ENCODE assay signal across 8 cellular contexts in the genomic region with DNA sequence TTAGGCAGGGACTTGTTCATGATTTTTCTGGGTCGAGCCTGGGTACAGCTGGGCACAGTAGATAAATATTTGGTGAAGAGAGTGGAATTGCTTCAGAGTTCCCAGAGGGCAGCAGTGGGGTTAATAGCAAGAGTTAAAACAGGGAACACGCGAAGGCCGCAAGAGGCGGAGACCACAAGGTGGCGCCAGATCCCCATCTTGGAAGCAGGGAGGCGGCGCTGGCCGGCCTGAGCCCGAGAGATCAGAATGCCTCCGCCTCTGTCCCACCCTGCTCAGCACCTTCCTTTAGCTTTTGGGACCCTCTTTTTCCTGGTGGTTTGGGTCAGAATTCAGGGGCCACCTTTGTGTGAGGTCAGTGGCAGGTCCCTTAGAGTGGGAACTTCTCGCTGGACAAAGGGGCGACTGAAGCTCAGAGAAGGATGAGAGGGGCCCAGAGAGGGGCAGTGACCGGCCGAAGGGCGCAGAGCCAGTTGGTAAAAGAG. TPM values are rescaled to one million over a fixed set of nuclear protein-coding genes. Genes with fewer than 3 reads are reported as not detected.
DNase-seq lines count a peak whose midpoint lies in the region; ATAC-seq and TF ChIP-seq lines count a peak whose summit lies in the region.

No MANE protein-coding gene starts in this region.

- intact Hi-C loops in lower lobe of right lung (cut with DNase I), result loop anchor here (10.0 kb wide), 1 partner anchor 109 kb away; no protein-coding TSS in a partner anchor

- no peak overlapping the region for H2BK15ac ChIP-seq in H9 (ENCODE audit: low read depth, low read length)

- no peak overlapping the region for H2BK12ac ChIP-seq in H9 (ENCODE audit: insufficient read length, low read depth, low read length)

- H3K4ac ChIP-seq in H9 (ENCODE audit: low read depth, low read length), result no peak overlapping the region

- H3T11ph ChIP-seq in H9 (ENCODE audit: low read length), result no peak overlapping the region

- no peaks in the 10 kb centered on the region; a peak in 1 of 5 replicates for H3K9me3 Mint-ChIP-seq in H9

- H3K14ac ChIP-seq in H9 (ENCODE audit: insufficient read depth, low read length), result no peak overlapping the region

- no peak overlapping the region for H3K18ac ChIP-seq in H9 (ENCODE audit: insufficient read length, low read depth, low read length)

- DNase-seq in H9 (peak; percentile 93), NCI-H460 (ENCODE audit: extremely low read depth, low read depth) (peak; percentile 65), dedifferentiated amniotic fluid mesenchymal stem cell (ENCODE audit: extremely low spot score) (peak; percentile 79), lower lobe of right lung (peak; percentile 93)
- peak; percentile 78 to 80 for DNase-seq in activated CD4-positive, alpha-beta T cell treated with anti-CD3 and anti-CD28 coated beads, Interleukin-2, amount 50 U/mL, for 24 hours (ENCODE audit: low read depth in 1 of 2, low spot score in 1 of 2)
- DNase-seq in stimulated activated CD4-positive, alpha-beta T cell treated with anti-CD3 and anti-CD28 coated beads, TNF-alpha, amount 100 ng/mL, for 48 hours (ENCODE audit: low read depth in 3 of 3), result peak; percentile 63 to 87 (median 81)

- H3K9ac ChIP-seq in H9 (ENCODE audit: extremely low read depth, insufficient read length, low read length), result no peak overlapping the region

- no peak overlapping the region for H3K23ac ChIP-seq in H9 (ENCODE audit: insufficient read length, low read depth, low read length)

- H4K5ac ChIP-seq in H9 (ENCODE audit: insufficient read length, low read depth, low read length), result no peak overlapping the region

- H2BK120ac ChIP-seq in H9 (ENCODE audit: low read depth, low read length, poor library complexity, severe bottlenecking), result no peak overlapping the region

- no peak overlapping the region for H2BK20ac ChIP-seq in H9 (ENCODE audit: low read depth, low read length, poor library complexity, severe bottlenecking)

- H3K27me3 ChIP-seq in H9 (ENCODE audit: insufficient read depth, low read length), result no peaks in the 10 kb centered on the region
- no peaks in the 10 kb centered on the region for H3K27me3 ChIP-seq in lower lobe of right lung (ENCODE audit: low read depth)

- H3K27ac ChIP-seq in C4-2B (no peak overlapping the region), H9 (ENCODE audit: insufficient read length, low read depth, low read length) (no peak overlapping the region), lower lobe of right lung (no peak overlapping the region)

- H2AK5ac ChIP-seq in H9 (ENCODE audit: insufficient read length, low read length), result no peak overlapping the region

- no peak overlapping the region for H3K4me3 Mint-ChIP-seq in H9

- peaks cover 5% of the 10 kb centered on the region for H3K27me3 Mint-ChIP-seq in H9 (ENCODE audit: low read depth)

- ATAC-seq in lower lobe of right lung (peak; percentile 86 to 89), GM18511 (IDR thresholded peaks at IDR 0.05; ENCODE audit: unreplicated experiment) (no peak)

- no peak overlapping the region for H2BK5ac ChIP-seq in H9 (ENCODE audit: insufficient read length, low read length)

- H3K4me1 Mint-ChIP-seq in H9, result peaks cover 25 to 35% of the 10 kb centered on the region in 2 experiments

- no peak overlapping the region for H2AFZ ChIP-seq in H9 (ENCODE audit: low read length)

- no peak overlapping the region for H4K8ac ChIP-seq in H9 (replicated peaks; ENCODE audit: insufficient read length, low read depth, low read length)

- no peaks in the 10 kb centered on the region for H4K20me1 ChIP-seq in H9 (ENCODE audit: control insufficient read depth, insufficient read depth, insufficient read length)

- no peaks in the 10 kb centered on the region for H3K23me2 ChIP-seq in H9 (ENCODE audit: insufficient read length, low read depth, low read length, poor library complexity, severe bottlenecking)

- H3K4me2 ChIP-seq in H9 (ENCODE audit: insufficient read depth, insufficient read length, low read length), result no peak overlapping the region

- no peak overlapping the region for H4K91ac ChIP-seq in H9 (ENCODE audit: insufficient read length, low read depth, low read length)

- TF ChIP-seq CTCF in C4-2B (conservative IDR thresholded peaks at IDR 0.05) (peak; percentile 85), H9 (conservative IDR thresholded peaks at IDR 0.05) (peak; percentile 98), lower lobe of right lung (IDR thresholded peaks at IDR 0.05) (peak; percentile 95)

- H3K36me3 ChIP-seq in lower lobe of right lung, result no peaks in the 10 kb centered on the region

- no peaks in the 10 kb centered on the region for H3K9me3 ChIP-seq in H9 (ENCODE audit: control insufficient read depth, low read depth, low read length)
- H3K9me3 ChIP-seq in lower lobe of right lung, result no peaks in the 10 kb centered on the region

- H3K4me1 ChIP-seq in H9 (ENCODE audit: insufficient read depth, low read length) (no peaks in the 10 kb centered on the region; the same call in 1 of the 2 replicates), lower lobe of right lung (peaks cover 37% of the 10 kb centered on the region)

- no peak overlapping the region for H3K4me3 ChIP-seq in lower lobe of right lung

- no CpG with 5 or more reads among the region's 16 CpGs for WGBS in H9 (ENCODE audit: extremely low coverage, insufficient read length, low lambda C conversion rate)

- no peaks in the 10 kb centered on the region for H3K79me2 ChIP-seq in H9 (ENCODE audit: insufficient read depth, low read length)

- H3K36me3 Mint-ChIP-seq in H9 (ENCODE audit: insufficient read depth in 1 of 3, low read depth in 3 of 3), result no peaks in the 10 kb centered on the region

- H3K56ac ChIP-seq in H9 (ENCODE audit: insufficient read length, low read depth, low read length), result no peak overlapping the region

- H3K27ac Mint-ChIP-seq in H9, result no peak overlapping the region

- H3K79me1 ChIP-seq in H9 (ENCODE audit: insufficient read depth, low read depth, low read length, poor library complexity, severe bottlenecking), result no peaks in the 10 kb centered on the region

RNA-seq across cellular contexts. Expression of a gene that starts 6.5 kb away (rescaled TPM):
- 3.0 and 3.9 TPM in 2 replicates for total RNA-seq in H9 (2021)
- total RNA-seq in NCI-H460 (2014; rRNA removed; shearing (Covaris generic)), result 0.10 TPM in 1 of 2 replicates, not detected in the other
- polyA plus RNA-seq in NCI-H460 (2014; cell fraction: nucleus; rRNA removed), result 0.24 TPM in 1 of 2 replicates, not detected in the other
- 18.4 TPM for total RNA-seq in lower lobe of right lung
